In the genomic region with DNA sequence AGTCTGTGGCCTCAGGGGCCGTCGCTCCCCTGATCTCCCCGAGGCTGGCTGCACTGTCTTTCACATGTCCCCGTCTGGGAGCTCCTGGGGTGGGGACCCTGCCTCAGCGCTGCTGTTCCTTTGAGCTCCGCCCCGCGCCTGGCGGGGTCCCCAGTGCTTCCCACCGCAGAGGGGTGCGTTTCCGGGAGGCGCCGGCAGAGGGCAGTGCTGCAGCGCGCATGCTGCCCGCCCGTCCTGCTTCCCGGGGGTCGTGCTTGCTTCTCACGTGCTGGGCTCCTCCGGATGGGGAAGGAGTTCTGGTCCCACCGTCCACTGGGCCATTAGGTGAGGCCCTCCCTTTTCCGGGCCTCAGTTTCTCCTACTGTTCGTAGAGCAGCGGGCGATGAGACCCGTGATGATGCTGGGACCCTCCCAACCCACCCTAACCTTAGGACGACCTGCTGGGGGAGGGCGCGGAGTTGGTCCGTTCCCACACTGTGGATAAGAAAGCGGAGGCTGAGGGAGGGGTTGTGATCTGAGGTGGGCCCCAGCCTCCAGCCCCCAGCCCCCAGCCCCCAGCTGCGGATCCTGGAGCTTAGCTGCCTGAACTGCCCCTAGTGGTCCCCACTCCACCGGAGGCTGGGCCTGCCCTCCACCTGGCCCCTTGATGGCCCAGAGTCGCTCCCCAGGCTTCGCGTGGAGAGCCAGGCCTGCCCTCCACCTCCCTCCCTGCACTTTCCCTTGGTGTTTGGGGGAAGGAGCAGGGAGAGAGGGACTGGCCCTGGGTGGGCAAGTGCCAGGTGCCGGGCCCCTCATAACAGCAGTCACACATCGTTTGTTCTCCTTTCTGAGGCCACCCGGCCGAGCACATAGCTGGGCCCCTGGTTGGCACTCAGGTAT, we compare ENCODE assay signal across 1 cellular context.
TF ChIP-seq lines count a peak whose summit lies in the region.

No MANE protein-coding gene starts in this region.

TF ChIP-seq in K562, 482 proteins besides CTCF, POLR2A, EP300 and RAD21 (continued from another document):
- TF ChIP-seq, protein P1, sequence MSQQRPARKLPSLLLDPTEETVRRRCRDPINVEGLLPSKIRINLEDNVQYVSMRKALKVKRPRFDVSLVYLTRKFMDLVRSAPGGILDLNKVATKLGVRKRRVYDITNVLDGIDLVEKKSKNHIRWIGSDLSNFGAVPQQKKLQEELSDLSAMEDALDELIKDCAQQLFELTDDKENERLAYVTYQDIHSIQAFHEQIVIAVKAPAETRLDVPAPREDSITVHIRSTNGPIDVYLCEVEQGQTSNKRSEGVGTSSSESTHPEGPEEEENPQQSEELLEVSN (IDR thresholded peaks at IDR 0.05; ENCODE audit: borderline replicate concordance in 1 of 2, extremely low read depth in 1 of 2, insufficient read depth in 1 of 2, insufficient read length in 1 of 2, low read depth in 1 of 2, low read length in 1 of 2, poor library complexity in 1 of 2, severe bottlenecking in 1 of 2): peak in 1 of 2 experiments; percentile 8
- TF ChIP-seq YBX1 (IDR thresholded peaks at IDR 0.05) (no peak), MAZ (CRISPR knock-in tag; conservative IDR thresholded peaks at IDR 0.05 in 1 of 2, IDR thresholded peaks at IDR 0.05 in 1 of 2) (0 out of 4 replicates have a peak, but pooled peaks of 1 of the 2 experiments have one; percentile 21), ZBTB7A (IDR thresholded peaks at IDR 0.05; ENCODE audit: borderline replicate concordance, control insufficient read depth, low read depth, low read length) (peak; percentile 79; the same call in 1 of the 2 replicates), ARID1B (IDR thresholded peaks at IDR 0.05) (no peak), SNIP1 (IDR thresholded peaks at IDR 0.05; ENCODE audit: low read depth) (no peak), GTF2A2 (tag; IDR thresholded peaks at IDR 0.05) (no peak), CREM (IDR thresholded peaks at IDR 0.05; ENCODE audit: low read depth) (no peak), SMARCB1 (IDR thresholded peaks at IDR 0.05; ENCODE audit: insufficient read length, low read depth) (no peak), ADNP (tag; IDR thresholded peaks at IDR 0.05) (no peak), HMG20B (CRISPR knock-in tag; IDR thresholded peaks at IDR 0.05) (no peak), SP1 (CRISPR knock-in tag; IDR thresholded peaks at IDR 0.05) (no peak), ZNF707 (CRISPR knock-in tag; conservative IDR thresholded peaks at IDR 0.05) (no peak), FIP1L1 (IDR thresholded peaks at IDR 0.05; ENCODE audit: low read depth, low read length, poor library complexity, severe bottlenecking) (no peak), ZNF551 (CRISPR knock-in tag; IDR thresholded peaks at IDR 0.05) (no peak), KLF16 (IDR thresholded peaks at IDR 0.05) (no peak)
- TF ChIP-seq, protein P2, sequence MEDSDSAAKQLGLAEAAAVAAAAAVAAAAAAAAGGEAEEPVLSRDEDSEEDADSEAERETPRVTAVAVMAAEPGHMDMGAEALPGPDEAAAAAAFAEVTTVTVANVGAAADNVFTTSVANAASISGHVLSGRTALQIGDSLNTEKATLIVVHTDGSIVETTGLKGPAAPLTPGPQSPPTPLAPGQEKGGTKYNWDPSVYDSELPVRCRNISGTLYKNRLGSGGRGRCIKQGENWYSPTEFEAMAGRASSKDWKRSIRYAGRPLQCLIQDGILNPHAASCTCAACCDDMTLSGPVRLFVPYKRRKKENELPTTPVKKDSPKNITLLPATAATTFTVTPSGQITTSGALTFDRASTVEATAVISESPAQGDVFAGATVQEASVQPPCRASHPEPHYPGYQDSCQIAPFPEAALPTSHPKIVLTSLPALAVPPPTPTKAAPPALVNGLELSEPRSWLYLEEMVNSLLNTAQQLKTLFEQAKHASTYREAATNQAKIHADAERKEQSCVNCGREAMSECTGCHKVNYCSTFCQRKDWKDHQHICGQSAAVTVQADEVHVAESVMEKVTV (CRISPR knock-in tag; IDR thresholded peaks at IDR 0.05): 0 out of 2 replicates have a peak, but pooled peaks have one; percentile 22
- TF ChIP-seq, protein P3, sequence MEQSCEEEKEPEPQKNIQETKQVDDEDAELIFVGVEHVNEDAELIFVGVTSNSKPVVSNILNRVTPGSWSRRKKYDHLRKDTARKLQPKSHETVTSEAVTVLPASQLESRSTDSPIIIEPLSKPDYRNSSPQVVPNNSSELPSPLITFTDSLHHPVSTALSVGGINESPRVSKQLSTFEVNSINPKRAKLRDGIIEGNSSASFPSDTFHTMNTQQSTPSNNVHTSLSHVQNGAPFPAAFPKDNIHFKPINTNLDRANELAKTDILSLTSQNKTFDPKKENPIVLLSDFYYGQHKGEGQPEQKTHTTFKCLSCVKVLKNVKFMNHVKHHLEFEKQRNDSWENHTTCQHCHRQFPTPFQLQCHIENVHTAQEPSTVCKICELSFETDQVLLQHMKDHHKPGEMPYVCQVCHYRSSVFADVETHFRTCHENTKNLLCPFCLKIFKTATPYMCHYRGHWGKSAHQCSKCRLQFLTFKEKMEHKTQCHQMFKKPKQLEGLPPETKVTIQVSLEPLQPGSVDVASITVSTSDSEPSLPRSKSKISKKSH (CRISPR knock-in tag; IDR thresholded peaks at IDR 0.05): no peak
- TF ChIP-seq, protein P4, sequence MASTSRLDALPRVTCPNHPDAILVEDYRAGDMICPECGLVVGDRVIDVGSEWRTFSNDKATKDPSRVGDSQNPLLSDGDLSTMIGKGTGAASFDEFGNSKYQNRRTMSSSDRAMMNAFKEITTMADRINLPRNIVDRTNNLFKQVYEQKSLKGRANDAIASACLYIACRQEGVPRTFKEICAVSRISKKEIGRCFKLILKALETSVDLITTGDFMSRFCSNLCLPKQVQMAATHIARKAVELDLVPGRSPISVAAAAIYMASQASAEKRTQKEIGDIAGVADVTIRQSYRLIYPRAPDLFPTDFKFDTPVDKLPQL (IDR thresholded peaks at IDR 0.05; ENCODE audit: extremely low read depth, insufficient read length): no peak
- TF ChIP-seq, protein P5, sequence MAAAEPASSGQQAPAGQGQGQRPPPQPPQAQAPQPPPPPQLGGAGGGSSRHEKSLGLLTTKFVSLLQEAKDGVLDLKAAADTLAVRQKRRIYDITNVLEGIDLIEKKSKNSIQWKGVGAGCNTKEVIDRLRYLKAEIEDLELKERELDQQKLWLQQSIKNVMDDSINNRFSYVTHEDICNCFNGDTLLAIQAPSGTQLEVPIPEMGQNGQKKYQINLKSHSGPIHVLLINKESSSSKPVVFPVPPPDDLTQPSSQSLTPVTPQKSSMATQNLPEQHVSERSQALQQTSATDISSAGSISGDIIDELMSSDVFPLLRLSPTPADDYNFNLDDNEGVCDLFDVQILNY (CRISPR knock-in tag; IDR thresholded peaks at IDR 0.05): no peak
